Comparison of ENCODE assay signal across 1 cellular context in the genomic region with DNA sequence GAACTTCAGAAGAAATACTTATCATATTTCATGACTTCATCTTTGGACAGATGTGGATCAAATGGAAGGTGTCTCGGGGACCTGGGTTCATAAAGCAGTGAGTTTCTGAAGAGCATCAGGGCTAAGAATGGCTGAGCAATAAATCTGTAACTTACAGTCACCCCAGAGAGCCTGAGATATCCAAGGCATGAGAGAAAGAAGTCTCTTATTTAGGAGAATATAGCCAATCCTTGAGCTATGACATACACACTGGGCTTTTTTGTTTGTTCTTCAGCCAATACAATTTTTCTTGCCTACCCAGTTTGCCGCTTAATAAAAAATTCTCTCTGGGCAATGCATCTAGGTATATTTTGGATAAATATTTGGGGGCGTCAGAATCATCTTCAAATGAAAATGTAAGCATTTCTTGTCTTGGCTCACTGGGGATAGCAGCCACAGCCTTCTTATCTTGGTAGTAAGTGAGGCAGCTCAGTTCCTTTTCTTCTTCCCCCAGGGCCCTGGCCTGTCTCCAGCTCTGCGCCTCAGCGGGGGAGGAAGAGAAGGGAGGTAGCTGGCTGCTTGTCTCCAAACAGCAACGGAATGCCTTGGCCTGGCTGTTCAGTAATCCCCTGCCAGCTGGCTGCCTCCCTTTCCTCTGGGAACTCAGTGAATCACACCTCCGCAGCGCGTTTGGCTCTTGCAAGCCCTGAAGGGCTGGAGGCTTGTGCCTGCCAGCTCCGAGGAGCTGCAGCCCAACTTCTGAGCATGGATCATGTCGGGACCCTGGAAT.
TF ChIP-seq lines count a peak whose summit lies in the region.

No MANE protein-coding gene starts in this region.

TF ChIP-seq in SK-N-SH treated with all-trans-retinoic acid at 6 μM for 48 hours, 23 proteins besides CTCF, POLR2A, EP300 and RAD21 (continued from another document):
- TF ChIP-seq, protein P1, sequence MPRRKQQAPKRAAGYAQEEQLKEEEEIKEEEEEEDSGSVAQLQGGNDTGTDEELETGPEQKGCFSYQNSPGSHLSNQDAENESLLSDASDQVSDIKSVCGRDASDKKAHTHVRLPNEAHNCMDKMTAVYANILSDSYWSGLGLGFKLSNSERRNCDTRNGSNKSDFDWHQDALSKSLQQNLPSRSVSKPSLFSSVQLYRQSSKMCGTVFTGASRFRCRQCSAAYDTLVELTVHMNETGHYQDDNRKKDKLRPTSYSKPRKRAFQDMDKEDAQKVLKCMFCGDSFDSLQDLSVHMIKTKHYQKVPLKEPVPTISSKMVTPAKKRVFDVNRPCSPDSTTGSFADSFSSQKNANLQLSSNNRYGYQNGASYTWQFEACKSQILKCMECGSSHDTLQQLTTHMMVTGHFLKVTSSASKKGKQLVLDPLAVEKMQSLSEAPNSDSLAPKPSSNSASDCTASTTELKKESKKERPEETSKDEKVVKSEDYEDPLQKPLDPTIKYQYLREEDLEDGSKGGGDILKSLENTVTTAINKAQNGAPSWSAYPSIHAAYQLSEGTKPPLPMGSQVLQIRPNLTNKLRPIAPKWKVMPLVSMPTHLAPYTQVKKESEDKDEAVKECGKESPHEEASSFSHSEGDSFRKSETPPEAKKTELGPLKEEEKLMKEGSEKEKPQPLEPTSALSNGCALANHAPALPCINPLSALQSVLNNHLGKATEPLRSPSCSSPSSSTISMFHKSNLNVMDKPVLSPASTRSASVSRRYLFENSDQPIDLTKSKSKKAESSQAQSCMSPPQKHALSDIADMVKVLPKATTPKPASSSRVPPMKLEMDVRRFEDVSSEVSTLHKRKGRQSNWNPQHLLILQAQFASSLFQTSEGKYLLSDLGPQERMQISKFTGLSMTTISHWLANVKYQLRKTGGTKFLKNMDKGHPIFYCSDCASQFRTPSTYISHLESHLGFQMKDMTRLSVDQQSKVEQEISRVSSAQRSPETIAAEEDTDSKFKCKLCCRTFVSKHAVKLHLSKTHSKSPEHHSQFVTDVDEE (CRISPR knock-in tag; IDR thresholded peaks at IDR 0.05): no peak
- TF ChIP-seq ESRRG (CRISPR knock-in tag; IDR thresholded peaks at IDR 0.05): no peak
- TF ChIP-seq TCF4 (CRISPR knock-in tag; IDR thresholded peaks at IDR 0.05; ENCODE audit: borderline replicate concordance): no peak
TF ChIP-seq in SK-N-SH treated with all-trans-retinoic acid at 6 μM for 48 hours: peak in this region for 0.
